Comparison of ENCODE assay signal across 18 cellular contexts in genomic region chr10:131249957-131250347, GRCh38.
DNase-seq lines count a peak whose midpoint lies in the region; ATAC-seq and TF ChIP-seq lines count a peak whose summit lies in the region.
"Had no signal": no experiment of that assay in that cellular context is flagged by ENCODE, and none has a peak within 500 bp of the region (broad histone marks: within the 10 kb centered on the region; RNA-seq: fewer than 3 reads in every experiment).

No MANE protein-coding gene starts in this region.

- H3K27me3 ChIP-seq in ectodermal cell (ENCODE audit: control insufficient read depth, insufficient read depth, low read length, poor library complexity, severe bottlenecking) (no peaks in the 10 kb centered on the region), spleen (replicated peaks in 1 of 7) (peaks cover 0 to 26% (median 0%) of the 10 kb centered on the region in 7 donors)
- H3K27me3 ChIP-seq: SJSA1 had no signal

- no peak for TF ChIP-seq POLR2A in spleen (IDR thresholded peaks at IDR 0.05)

- H3K9me3 ChIP-seq in ectodermal cell (ENCODE audit: control insufficient read depth, low read length): no peaks in the 10 kb centered on the region
- H3K9me3 ChIP-seq in spleen: no peaks in the 10 kb centered on the region

- intact Hi-C loops in spleen (cut with DNase I; ENCODE audit: low total_unique reads): no loop called here

- H3K27me3 Mint-ChIP-seq in nephron progenitor cell (ENCODE audit: low read depth, poor library complexity): peaks cover 11% of the 10 kb centered on the region
- H3K27me3 Mint-ChIP-seq in activated T-cell treated with anti-CD3 and anti-CD28 coated beads, Interleukin-2, amount 50 U/mL, for 4 hours (ENCODE audit: low read depth): no peaks in the 10 kb centered on the region
- H3K27me3 Mint-ChIP-seq: CD4-positive, alpha-beta T cell; IgD-negative memory B cell had no signal

- H3K36me3 ChIP-seq in ectodermal cell (ENCODE audit: control insufficient read depth, insufficient read depth, low read length): no peaks in the 10 kb centered on the region
- H3K36me3 ChIP-seq in spleen: no peaks in the 10 kb centered on the region
- H3K36me3 ChIP-seq: SJSA1 had no signal

- no peak overlapping the region for H3K4me3 ChIP-seq in ectodermal cell (ENCODE audit: insufficient read depth, low read depth, low read length)
- H3K4me3 ChIP-seq in spleen: no peak overlapping the region
- H3K4me3 ChIP-seq: GM23248, SJSA1 had no signal

- peak overlapping the region; percentile 84 for H3K27ac Mint-ChIP-seq in nephron progenitor cell
- H3K27ac Mint-ChIP-seq: CD4-positive, alpha-beta T cell; IgD-negative memory B cell had no signal

- H3K4me1 Mint-ChIP-seq in nephron progenitor cell: peaks cover 44% of the 10 kb centered on the region
- no peaks in the 10 kb centered on the region for H3K4me1 Mint-ChIP-seq in activated T-cell treated with anti-CD3 and anti-CD28 coated beads, Interleukin-2, amount 50 U/mL, for 4 hours (ENCODE audit: low read depth)
- H3K4me1 Mint-ChIP-seq: IgD-negative memory B cell had no signal

- no peaks in the 10 kb centered on the region for H3K36me3 Mint-ChIP-seq in nephron progenitor cell (ENCODE audit: low read depth)
- H3K36me3 Mint-ChIP-seq in activated T-cell treated with anti-CD3 and anti-CD28 coated beads, Interleukin-2, amount 50 U/mL, for 4 hours (ENCODE audit: insufficient read depth): no peaks in the 10 kb centered on the region
- H3K36me3 Mint-ChIP-seq: IgD-negative memory B cell had no signal

- TF ChIP-seq CTCF in nephron progenitor cell (IDR thresholded peaks at IDR 0.05) (no peak), spleen (IDR thresholded peaks at IDR 0.05 in 8 of 11, conservative IDR thresholded peaks at IDR 0.05 in 3 of 11) (no peak)

- H3K27ac ChIP-seq in ectodermal cell (ENCODE audit: insufficient read depth, low read depth, low read length, poor library complexity, severe bottlenecking) (peak overlapping the region; percentile 42), spleen (no peak overlapping the region)
- H3K27ac ChIP-seq: GM23248, RWPE1, SJSA1 had no signal

- H3K4me3 Mint-ChIP-seq in nephron progenitor cell: peak overlapping the region; percentile 15
- H3K4me3 Mint-ChIP-seq in activated T-cell treated with anti-CD3 and anti-CD28 coated beads, Interleukin-2, amount 50 U/mL, for 4 hours: no peak overlapping the region
- H3K4me3 Mint-ChIP-seq: CD4-positive, alpha-beta T cell; IgD-negative memory B cell had no signal

- ATAC-seq in activated T-cell treated with anti-CD3 and anti-CD28 coated beads, Interleukin-2, amount 50 U/mL, for 4 hours: no peak
- ATAC-seq in GM18511 (IDR thresholded peaks at IDR 0.05; ENCODE audit: unreplicated experiment): no peak
- ATAC-seq: HCT116, PC-3 had no signal

- peaks cover 20% of the 10 kb centered on the region for H3K4me1 ChIP-seq in ectodermal cell (ENCODE audit: control insufficient read depth, insufficient read depth, low read length)
- H3K4me1 ChIP-seq in spleen: no peaks in the 10 kb centered on the region
- H3K4me1 ChIP-seq: SJSA1 had no signal

- 76 to 77% methylated on average over 14 of the region's 14 CpGs for WGBS in ectodermal cell, 2 experiments
- 41 to 47% (median 45%) methylated on average over 12 to 14 of the region's 14 CpGs for WGBS in spleen, 5 donors

- peak; percentile 64 for DNase-seq in ELF-1 (ENCODE audit: low read depth, low spot score)
- no peak for DNase-seq in nephron progenitor cell
- DNase-seq in spleen: peak; percentile 56
- no peak for DNase-seq in activated T-cell treated with anti-CD3 and anti-CD28 coated beads, Interleukin-2, amount 50 U/mL, for 4 hours
- DNase-seq in NCI-H774 (lab: John Stamatoyannopoulos, UW): no peak
- DNase-seq: ACHN; CD4-positive, alpha-beta T cell; GM23248; Kasumi-1; MM.1S; NCI-H1694 treated with DMSO at 0.1 percent for 48 hours; PC-3 had no signal

- no peaks in the 10 kb centered on the region for H3K9me3 Mint-ChIP-seq in nephron progenitor cell
- H3K9me3 Mint-ChIP-seq in activated T-cell treated with anti-CD3 and anti-CD28 coated beads, Interleukin-2, amount 50 U/mL, for 4 hours: no peaks in the 10 kb centered on the region
- H3K9me3 Mint-ChIP-seq: CD4-positive, alpha-beta T cell had no signal

Comparison
In these comparisons a context has a peak if more than half of its experiments do, and no peak if none do; other contexts are left out.
1. DNase-seq: peak in ELF-1 (single experiment) and spleen (single experiment); none in nephron progenitor cell (single experiment), activated T-cell treated with anti-CD3 and anti-CD28 coated beads, Interleukin-2, amount 50 U/mL, for 4 hours (single experiment) and NCI-H774 (single experiment).